Comparison of ENCODE assay signal across 10 cellular contexts in genomic region chr3:50170689-50171088, GRCh38. TPM values are rescaled to one million over a fixed set of nuclear protein-coding genes. Genes with fewer than 3 reads are reported as not detected.
DNase-seq lines count a peak whose midpoint lies in the region; TF ChIP-seq lines count a peak whose summit lies in the region.
"Had no signal": no experiment of that assay in that cellular context is flagged by ENCODE, and none has a peak within 500 bp of the region (broad histone marks: within the 10 kb centered on the region; RNA-seq: fewer than 3 reads in every experiment).

No MANE protein-coding gene starts in this region.

- H3K4me1 ChIP-seq in SK-N-SH (ENCODE audit: control insufficient read depth in 1 of 2, insufficient read depth in 2 of 2, low read depth in 1 of 2, low read length in 1 of 2) (peaks cover 12 to 19% of the 10 kb centered on the region in 2 experiments; a peak in 3 of 4 replicates), parathyroid adenoma (peaks cover 10% of the 10 kb centered on the region), neural progenitor cell (peaks cover 55% of the 10 kb centered on the region)

- CTCF ChIA-PET in SK-N-SH (lab: Yijun Ruan, JAX): interaction anchor here (0.6 to 7.2 kb wide), 4 partner anchors 18 to 167 kb away, joined by 3 to 60 read pairs (median 25); partner anchors contain the start of gene GNAT1

- H3K36me3 ChIP-seq in SK-N-SH (replicated peaks in 1 of 2; ENCODE audit: control insufficient read depth in 1 of 2, insufficient read depth in 2 of 2, low read length in 1 of 2) (peaks cover 0 to 5% of the 10 kb centered on the region in 2 experiments), parathyroid adenoma (ENCODE audit: control insufficient read depth, insufficient read depth, low read length) (no peaks in the 10 kb centered on the region), neural progenitor cell (no peaks in the 10 kb centered on the region)

- H3F3A ChIP-seq in SK-N-SH (replicated peaks; ENCODE audit: insufficient read depth) (no peaks in the 10 kb centered on the region), neural progenitor cell (ENCODE audit: low read depth) (peaks cover 22% of the 10 kb centered on the region)

- peak; percentile 60 for DNase-seq in COLO829 (ENCODE audit: low spot score)
- DNase-seq in SK-N-SH: no peak
- DNase-seq in fibroblast of pulmonary artery (ENCODE audit: low read depth): peak; percentile 90
- no peak for DNase-seq in NCI-H524 treated with DMSO at 0.1 percent for 48 hours (lab: John Stamatoyannopoulos, UW)
- no peak for DNase-seq in NCI-H146 treated with DMSO at 0.1 percent for 48 hours (lab: John Stamatoyannopoulos, UW; ENCODE audit: unreplicated experiment)
- no peak for DNase-seq in neural progenitor cell (ENCODE audit: low spot score)
- DNase-seq in COR-L47 (lab: John Stamatoyannopoulos, UW): no peak
- DNase-seq: activated naive CD8-positive, alpha-beta T cell treated with anti-CD3 and anti-CD28 coated beads, Interleukin-2, amount 10 ng/mL, durations not matched to agents 7 days and 5 days; DMS153 had no signal

- no peaks in the 10 kb centered on the region for H3K9me2 ChIP-seq in SK-N-SH

- peak overlapping the region; percentile 23; the same call in 1 of the 2 replicates for H3K4me2 ChIP-seq in SK-N-SH
- no peak overlapping the region for H3K4me2 ChIP-seq in parathyroid adenoma (ENCODE audit: low read length)
- no peak overlapping the region for H3K4me2 ChIP-seq in neural progenitor cell

- peak overlapping the region; percentile 54; the same call in 1 of the 2 replicates for H3K9ac ChIP-seq in SK-N-SH
- H3K9ac ChIP-seq in parathyroid adenoma: no peak overlapping the region
- H3K9ac ChIP-seq in neural progenitor cell: no peak overlapping the region

- H3K4me3 ChIP-seq in SK-N-SH (ENCODE audit: low read depth in 2 of 2, low read length in 1 of 2) (no peak overlapping the region), fibroblast of pulmonary artery (replicated peaks; ENCODE audit: low read depth, low read length) (no peak overlapping the region), parathyroid adenoma (ENCODE audit: low read depth, low read length) (no peak overlapping the region), neural progenitor cell (no peak overlapping the region)

- TF ChIP-seq RAD21 in SK-N-SH (IDR thresholded peaks at IDR 0.05; ENCODE audit: low read length): no peak

- H2AFZ ChIP-seq in SK-N-SH (ENCODE audit: low read depth) (no peak overlapping the region), parathyroid adenoma (no peak overlapping the region), neural progenitor cell (replicated peaks) (no peak overlapping the region)

- peaks cover 4% of the 10 kb centered on the region for H3K27me3 Mint-ChIP-seq in neural progenitor cell (ENCODE audit: insufficient read depth, low read depth)
- H3K27me3 Mint-ChIP-seq: activated naive CD8-positive, alpha-beta T cell treated with anti-CD3 and anti-CD28 coated beads, Interleukin-2, amount 10 ng/mL, durations not matched to agents 7 days and 5 days had no signal

- no peaks in the 10 kb centered on the region for H3K9me3 ChIP-seq in SK-N-SH
- no peaks in the 10 kb centered on the region for H3K9me3 ChIP-seq in parathyroid adenoma (ENCODE audit: control insufficient read depth, low read length)
- no peaks in the 10 kb centered on the region for H3K9me3 ChIP-seq in neural progenitor cell (ENCODE audit: low read depth)

- TF ChIP-seq CTCF in SK-N-SH (IDR thresholded peaks at IDR 0.05) (no peak), fibroblast of pulmonary artery (IDR thresholded peaks at IDR 0.05; ENCODE audit: low read length, missing control alignments) (no peak), parathyroid adenoma (IDR thresholded peaks at IDR 0.05) (no peak), neural progenitor cell (IDR thresholded peaks at IDR 0.05) (no peak)

- no peak for TF ChIP-seq EP300 in SK-N-SH (IDR thresholded peaks at IDR 0.05; ENCODE audit: borderline replicate concordance in 1 of 2, low read depth in 1 of 2, low read length in 1 of 2)

- POLR2A ChIA-PET in SK-N-SH (lab: Yijun Ruan, JAX): no interaction called here

- H3K9me3 Mint-ChIP-seq in neural progenitor cell: no peaks in the 10 kb centered on the region
- H3K9me3 Mint-ChIP-seq: activated naive CD8-positive, alpha-beta T cell treated with anti-CD3 and anti-CD28 coated beads, Interleukin-2, amount 10 ng/mL, durations not matched to agents 7 days and 5 days had no signal

- WGBS in SK-N-SH (ENCODE audit: low lambda C conversion rate): 67% methylated on average over 6 of the region's 10 CpGs

- H3K27ac ChIP-seq in SK-N-SH (ENCODE audit: low read depth in 2 of 2, low read length in 1 of 2): peak overlapping the region in 1 of 2 experiments; percentile 54; a peak in 2 of 4 replicates
- H3K27ac ChIP-seq in parathyroid adenoma: peak overlapping the region; percentile 74
- no peak overlapping the region for H3K27ac ChIP-seq in neural progenitor cell

- H3K27ac Mint-ChIP-seq in neural progenitor cell: no peak overlapping the region
- H3K27ac Mint-ChIP-seq: activated naive CD8-positive, alpha-beta T cell treated with anti-CD3 and anti-CD28 coated beads, Interleukin-2, amount 10 ng/mL, durations not matched to agents 7 days and 5 days had no signal

- H4K20me1 ChIP-seq in SK-N-SH (ENCODE audit: insufficient read depth) (no peaks in the 10 kb centered on the region), neural progenitor cell (ENCODE audit: low read depth) (peaks cover 71% of the 10 kb centered on the region)

- peaks cover 29% of the 10 kb centered on the region for H3K79me2 ChIP-seq in SK-N-SH (ENCODE audit: insufficient read depth)
- no peaks in the 10 kb centered on the region for H3K79me2 ChIP-seq in parathyroid adenoma
- H3K79me2 ChIP-seq in neural progenitor cell (ENCODE audit: low read depth): peaks cover 12% of the 10 kb centered on the region

- no peaks in the 10 kb centered on the region for H3K36me3 Mint-ChIP-seq in neural progenitor cell
- H3K36me3 Mint-ChIP-seq: activated naive CD8-positive, alpha-beta T cell treated with anti-CD3 and anti-CD28 coated beads, Interleukin-2, amount 10 ng/mL, durations not matched to agents 7 days and 5 days had no signal

- H3K27me3 ChIP-seq in SK-N-SH (ENCODE audit: insufficient read depth): no peaks in the 10 kb centered on the region
- H3K27me3 ChIP-seq in parathyroid adenoma (ENCODE audit: control insufficient read depth, insufficient read depth, low read length): no peaks in the 10 kb centered on the region
- H3K27me3 ChIP-seq in neural progenitor cell: no peaks in the 10 kb centered on the region

- peaks cover 54% of the 10 kb centered on the region for H3K4me1 Mint-ChIP-seq in neural progenitor cell

- no peak overlapping the region for H3K4me3 Mint-ChIP-seq in neural progenitor cell
- H3K4me3 Mint-ChIP-seq: activated naive CD8-positive, alpha-beta T cell treated with anti-CD3 and anti-CD28 coated beads, Interleukin-2, amount 10 ng/mL, durations not matched to agents 7 days and 5 days had no signal

TF ChIP-seq in SK-N-SH, 30 proteins besides CTCF, POLR2A, EP300 and RAD21:
- TF ChIP-seq FOXM1 (IDR thresholded peaks at IDR 0.05; ENCODE audit: low read depth) (no peak), USF1 (IDR thresholded peaks at IDR 0.05; ENCODE audit: borderline replicate concordance, low read depth) (peak; percentile 65; the same call in 1 of the 2 replicates), JUND (IDR thresholded peaks at IDR 0.05) (no peak; the same call in 1 of the 2 replicates), GABPA (IDR thresholded peaks at IDR 0.05; ENCODE audit: low read depth) (peak; percentile 55), FOSL2 (IDR thresholded peaks at IDR 0.05; ENCODE audit: borderline replicate concordance, low read depth) (peak; percentile 70; the same call in 1 of the 2 replicates), MAX (IDR thresholded peaks at IDR 0.05; ENCODE audit: low read depth) (peak; percentile 67), NFIC (IDR thresholded peaks at IDR 0.05; ENCODE audit: borderline replicate concordance) (peak; percentile 45; the same call in 1 of the 2 replicates), TCF12 (IDR thresholded peaks at IDR 0.05) (peak; percentile 43; the same call in 1 of the 2 replicates)

RNA-seq across cellular contexts. Expression of gene SEMA3F, which starts 15.6 kb away (rescaled TPM):
- polyA plus RNA-seq in SK-N-SH (2012; rRNA removed): 23.9 and 30.4 TPM in 2 replicates
- 15.5 and 23.2 TPM in 2 replicates for polyA plus RNA-seq in SK-N-SH (2012; cell fraction: cytosol; rRNA removed)
- 32.9 and 38.3 TPM in 2 replicates for polyA plus RNA-seq in SK-N-SH (2012; cell fraction: nucleus; rRNA removed)
- total RNA-seq in neural progenitor cell (ENCODE audit: low replicate concordance): 14.5 and 42.5 TPM in 2 replicates

RNA-seq across cellular contexts. Expression of gene GNAT1, which starts 20.7 kb away (rescaled TPM):
- not detected in 2 replicates for polyA plus RNA-seq in SK-N-SH (2012; rRNA removed)
- not detected in 2 replicates for polyA plus RNA-seq in SK-N-SH (2012; cell fraction: cytosol; rRNA removed)
- 0.12 TPM in 1 of 2 replicates, not detected in the other for polyA plus RNA-seq in SK-N-SH (2012; cell fraction: nucleus; rRNA removed)
- total RNA-seq in neural progenitor cell (ENCODE audit: low replicate concordance): 0.03 TPM in 1 of 2 replicates, not detected in the other
- total RNA-seq: activated naive CD8-positive, alpha-beta T cell treated with anti-CD3 and anti-CD28 coated beads, Interleukin-2, amount 10 ng/mL, durations not matched to agents 7 days and 5 days had no signal

RNA-seq across cellular contexts. Expression of gene SLC38A3, which starts 34.4 kb away (rescaled TPM):
- 0.84 and 0.89 TPM in 2 replicates for polyA plus RNA-seq in SK-N-SH (2012; rRNA removed)
- polyA plus RNA-seq in SK-N-SH (2012; cell fraction: cytosol; rRNA removed): 0.15 and 0.29 TPM in 2 replicates
- 1.6 and 2.0 TPM in 2 replicates for polyA plus RNA-seq in SK-N-SH (2012; cell fraction: nucleus; rRNA removed)
- 0.17 and 0.77 TPM in 2 replicates for total RNA-seq in neural progenitor cell (ENCODE audit: low replicate concordance)
- total RNA-seq: activated naive CD8-positive, alpha-beta T cell treated with anti-CD3 and anti-CD28 coated beads, Interleukin-2, amount 10 ng/mL, durations not matched to agents 7 days and 5 days had no signal

Comparison
In these comparisons a context has a peak if more than half of its experiments do, and no peak if none do; other contexts are left out.
1. DNase-seq: peak in COLO829 (single experiment) and fibroblast of pulmonary artery (single experiment); none in SK-N-SH (single experiment), NCI-H524 treated with DMSO at 0.1 percent for 48 hours (single experiment), NCI-H146 treated with DMSO at 0.1 percent for 48 hours (single experiment), neural progenitor cell (single experiment) and COR-L47 (single experiment).